Comparison of ENCODE assay signal across 9 cellular contexts in the genomic region with DNA sequence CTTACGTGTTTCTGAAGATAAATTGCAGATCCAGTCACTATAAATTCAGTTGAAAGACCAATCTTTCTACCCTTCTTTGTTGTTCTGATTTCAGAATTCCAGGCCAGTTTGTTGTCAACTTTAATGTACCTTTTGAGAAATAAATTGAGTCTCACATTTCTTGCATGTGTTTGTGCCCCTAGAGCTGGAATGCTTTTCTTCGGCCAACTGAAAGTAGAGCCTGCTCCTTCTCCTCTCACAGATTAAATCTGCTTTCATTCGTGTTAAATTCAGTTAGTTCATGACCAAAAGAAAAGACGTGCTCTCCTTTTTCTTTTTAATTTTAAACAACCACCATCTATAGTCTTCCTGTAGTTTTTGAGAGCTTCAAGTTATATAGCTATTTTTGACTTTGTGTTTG. TPM values are rescaled to one million over a fixed set of nuclear protein-coding genes. Genes with fewer than 3 reads are reported as not detected.
DNase-seq lines count a peak whose midpoint lies in the region; FAIRE-seq and TF ChIP-seq lines count a peak whose summit lies in the region.
"Had no signal": no experiment of that assay in that cellular context is flagged by ENCODE, and none has a peak within 500 bp of the region (broad histone marks: within the 10 kb centered on the region; RNA-seq: fewer than 3 reads in every experiment).

No MANE protein-coding gene starts in this region.

- H3K4me1 ChIP-seq in OCI-LY3 (ENCODE audit: low read length) = peaks cover 26% of the 10 kb centered on the region
- peaks cover 7 to 11% (median 9%) of the 10 kb centered on the region in 4 donors for H3K4me1 ChIP-seq in stomach

- H3K27me3 ChIP-seq in OCI-LY3 (ENCODE audit: low read depth, low read length) (no peaks in the 10 kb centered on the region), stomach (no peaks in the 10 kb centered on the region)

- H3K4me3 ChIP-seq in OCI-LY3 (ENCODE audit: low read length) (peak overlapping the region; percentile 38; the same call in 1 of the 2 replicates), stomach (peak overlapping the region in 1 of 4 donors; percentile 4)

- no peaks in the 10 kb centered on the region for H3K79me2 ChIP-seq in OCI-LY3 (ENCODE audit: low read length)

- FAIRE-seq in H54 (lab: Jason Lieb, UNC) = peak; percentile 80
- peak; percentile 84 for FAIRE-seq in islet of Langerhans (lab: Jason Lieb, UNC)
- FAIRE-seq in GM12891 (lab: Jason Lieb, UNC) = no peak

- DNase-seq in H54 (ENCODE audit: insufficient read length, low spot score) (no peak), stomach (no peak), GM12891 (ENCODE audit: insufficient read length, low spot score) (no peak), NCI-H2081 treated with DMSO at 0.1 percent for 48 hours (lab: John Stamatoyannopoulos, UW) (no peak)
- DNase-seq in stimulated activated CD4-positive, alpha-beta T cell treated with anti-CD3 and anti-CD28 coated beads, Interleukin-15, amount 100 ng/mL, for 24 hours = no peak
- DNase-seq: HFFc6, NCI-H2107 had no signal

- intact Hi-C loops in stomach (cut with DNase I; ENCODE audit: low total_unique reads) = no loop called here

- TF ChIP-seq POLR2A in H54 (IDR thresholded peaks at IDR 0.05; ENCODE audit: low read depth, low read length) = no peak
- TF ChIP-seq POLR2A in stomach (IDR thresholded peaks at IDR 0.05) = no peak
- no peak for TF ChIP-seq POLR2A in GM12891 (IDR thresholded peaks at IDR 0.05; ENCODE audit: low read depth, low read length)

- no peak for TF ChIP-seq EP300 in stomach (IDR thresholded peaks at IDR 0.05)

- 0 out of 2 replicates have a peak overlapping the region, but pooled peaks have one; percentile 36 for H2AFZ ChIP-seq in OCI-LY3 (ENCODE audit: low read depth, low read length)

- H3K27ac ChIP-seq in OCI-LY3 (ENCODE audit: low read length) (no peak overlapping the region), stomach (peak overlapping the region in 3 of 5 donors; percentile 11 to 88 (median 84))

- no peak for TF ChIP-seq CTCF in OCI-LY3 (IDR thresholded peaks at IDR 0.05; ENCODE audit: low read depth, low read length)
- no peak for TF ChIP-seq CTCF in stomach (IDR thresholded peaks at IDR 0.05)

- H3K4me2 ChIP-seq in OCI-LY3 (ENCODE audit: low read length) = peak overlapping the region; percentile 64

- H3K36me3 ChIP-seq in OCI-LY3 (replicated peaks; ENCODE audit: low read depth, low read length) (no peaks in the 10 kb centered on the region), stomach (no peaks in the 10 kb centered on the region)

- WGBS in stomach, 5 donors = 56 to 70% (median 66%) methylated on average over 4 of the region's 4 CpGs

- no peaks in the 10 kb centered on the region for H3K9me3 ChIP-seq in OCI-LY3 (ENCODE audit: insufficient read depth, low read length)
- no peaks in the 10 kb centered on the region for H3K9me3 ChIP-seq in stomach

- H4K20me1 ChIP-seq in OCI-LY3 (ENCODE audit: insufficient read depth, low read length) = no peaks in the 10 kb centered on the region

- no peak overlapping the region; the same call in 1 of the 2 replicates for H3K9ac ChIP-seq in OCI-LY3 (ENCODE audit: low read length)

TF ChIP-seq in GM12891, 5 proteins besides CTCF, POLR2A, EP300 and RAD21:
- TF ChIP-seq POU2F2 (IDR thresholded peaks at IDR 0.05; ENCODE audit: low read depth, low read length) (no peak), SPI1 (IDR thresholded peaks at IDR 0.05; ENCODE audit: low read depth, low read length) (no peak), PAX5 (IDR thresholded peaks at IDR 0.05; ENCODE audit: insufficient read depth, low read length, severe bottlenecking) (no peak), TAF1 (IDR thresholded peaks at IDR 0.05; ENCODE audit: low read depth, low read length) (no peak), POLR2AphosphoS5 (IDR thresholded peaks at IDR 0.05; ENCODE audit: low read depth, low read length) (no peak)

RNA-seq across cellular contexts. Expression of gene SOCS2, which starts 22.9 kb away (rescaled TPM):
- 100 to 1,000 TPM in 1 of 5 donors, 10 to 100 TPM in 4; 42.0 to 111 (median 71.3) TPM for total RNA-seq in stomach
- polyA plus RNA-seq in stomach = 10 to 100 TPM; 13.5 to 55.8 (median 25.5) TPM
- polyA plus RNA-seq in GM12891 (2012; ENCODE audit: low read depth, missing spikeins) = 10.1 TPM
